ENCODE assay signal across 22 cellular contexts in genomic region chr11:69135420-69136363, GRCh38. TPM values are rescaled to one million over a fixed set of nuclear protein-coding genes. Genes with fewer than 3 reads are reported as not detected.
DNase-seq lines count a peak whose midpoint lies in the region; ATAC-seq and TF ChIP-seq lines count a peak whose summit lies in the region.
"Had no signal": no experiment of that assay in that cellular context is flagged by ENCODE, and none has a peak within 500 bp of the region (broad histone marks: within the 10 kb centered on the region; RNA-seq: fewer than 3 reads in every experiment).

No MANE protein-coding gene starts in this region.

- H3K79me1 ChIP-seq in trophoblast cell (ENCODE audit: low read length) = peaks cover 4% of the 10 kb centered on the region

- H3K4me3 ChIP-seq in stomach (no peak overlapping the region), trophoblast cell (ENCODE audit: low read depth, low read length) (no peak overlapping the region)
- no peak overlapping the region for H3K4me3 ChIP-seq in CD4-positive, alpha-beta memory T cell (ENCODE audit: low read length in 2 of 2)
- H3K4me3 ChIP-seq: heart left ventricle, MG63, smooth muscle cell, suprapubic skin had no signal

- peaks cover 2% of the 10 kb centered on the region for H3K4me1 Mint-ChIP-seq in activated naive CD8-positive, alpha-beta T cell treated with anti-CD3 and anti-CD28 coated beads, Interleukin-2, amount 10 ng/mL, durations not matched to agents 7 days and 5 days
- H3K4me1 Mint-ChIP-seq in activated naive CD8-positive, alpha-beta T cell treated with anti-CD3 and anti-CD28 coated beads for 36 hours = peaks cover 9% of the 10 kb centered on the region
- peaks cover 0 to 7% (median 4%) of the 10 kb centered on the region in 4 donors for H3K4me1 Mint-ChIP-seq in CD4-positive, alpha-beta memory T cell

- H2BK120ac ChIP-seq in trophoblast cell (ENCODE audit: insufficient read depth, low read length, poor library complexity) = no peak overlapping the region

- no peak for ATAC-seq in activated naive CD8-positive, alpha-beta T cell treated with anti-CD3 and anti-CD28 coated beads, Interleukin-2, amount 10 ng/mL, durations not matched to agents 7 days and 5 days (ENCODE audit: low read depth)
- peak; percentile 18 for ATAC-seq in left lobe of liver
- ATAC-seq: CD8-positive, alpha-beta T cell; heart left ventricle had no signal

- no peak overlapping the region for H3K4me2 ChIP-seq in trophoblast cell (ENCODE audit: low read length)
- H3K4me2 ChIP-seq: smooth muscle cell had no signal

- H3K9me3 ChIP-seq in stomach = peaks cover 0 to 4% (median 0%) of the 10 kb centered on the region in 4 donors
- H3K9me3 ChIP-seq in trophoblast cell (ENCODE audit: insufficient read depth, low read depth, low read length) = peaks cover 2% of the 10 kb centered on the region
- H3K9me3 ChIP-seq in CD4-positive, alpha-beta memory T cell (ENCODE audit: control insufficient read depth in 1 of 2, low read length in 2 of 2) = no peaks in the 10 kb centered on the region
- H3K9me3 ChIP-seq: suprapubic skin had no signal

- H4K12ac ChIP-seq in trophoblast cell (ENCODE audit: low read depth, low read length) = no peak overlapping the region

- POLR2A ChIA-PET in activated naive CD8-positive, alpha-beta T cell treated with anti-CD3 and anti-CD28 coated beads, Interleukin-2, amount 10 ng/mL, durations not matched to agents 7 days and 5 days (lab: Charles Lee) = no interaction called here
- POLR2A ChIA-PET in CD4-positive, alpha-beta memory T cell (lab: Charles Lee; ENCODE audit: partially characterized antibody) = no interaction called here

- no peak overlapping the region for H4K91ac ChIP-seq in trophoblast cell (ENCODE audit: low read depth, low read length)

- no peak overlapping the region for H2AK5ac ChIP-seq in trophoblast cell (ENCODE audit: low read length)

- H3K4me1 ChIP-seq in stomach = peaks cover 0 to 28% (median 16%) of the 10 kb centered on the region in 4 donors
- peaks cover 8 to 15% of the 10 kb centered on the region in 2 experiments for H3K4me1 ChIP-seq in trophoblast cell (ENCODE audit: control insufficient read depth in 1 of 2, insufficient read depth in 2 of 2, low read length in 2 of 2)
- H3K4me1 ChIP-seq in CD4-positive, alpha-beta memory T cell (ENCODE audit: insufficient read depth, low read length) = peaks cover 9% of the 10 kb centered on the region

- CTCF ChIA-PET in CD4-positive, alpha-beta memory T cell (lab: Charles Lee; ENCODE audit: partially characterized antibody) = no interaction called here

- no peaks in the 10 kb centered on the region for H3K27me3 Mint-ChIP-seq in activated naive CD8-positive, alpha-beta T cell treated with anti-CD3 and anti-CD28 coated beads, Interleukin-2, amount 10 ng/mL, durations not matched to agents 7 days and 5 days
- H3K27me3 Mint-ChIP-seq in activated naive CD8-positive, alpha-beta T cell treated with anti-CD3 and anti-CD28 coated beads for 36 hours = no peaks in the 10 kb centered on the region
- H3K27me3 Mint-ChIP-seq in CD4-positive, alpha-beta memory T cell = peaks cover 0 to 2% of the 10 kb centered on the region in 2 donors
- H3K27me3 Mint-ChIP-seq: dendritic cell treated with granulocyte-macrophage colony-stimulating factor and Interleukin-4, amounts not matched to agents 40 ng/mL and 50 ng/mL, for 4 days had no signal

- peak; percentile 16 for DNase-seq in activated naive CD8-positive, alpha-beta T cell treated with anti-CD3 and anti-CD28 coated beads, Interleukin-2, amount 10 ng/mL, durations not matched to agents 7 days and 5 days
- no peak for DNase-seq in activated naive CD8-positive, alpha-beta T cell treated with anti-CD3 and anti-CD28 coated beads for 36 hours
- DNase-seq in RPMI7951 (ENCODE audit: low read depth) (peak; percentile 20), left lobe of liver (ENCODE audit: low spot score) (no peak), stomach (no peak), trophoblast cell (no peak), AG08396 (ENCODE audit: low spot score) (no peak)
- DNase-seq in CD4-positive, alpha-beta memory T cell = no peak
- DNase-seq: activated CD8-positive, alpha-beta memory T cell treated with anti-CD3 and anti-CD28 coated beads for 24 hours; CD8-positive, alpha-beta T cell; DMS79; GOT3; heart left ventricle; IMR-90; MG63; NCI-H1694 treated with DMSO at 0.1 percent for 48 hours; NCI-H69 had no signal

- H3K36me3 ChIP-seq in stomach = peaks cover 0 to 11% (median 0%) of the 10 kb centered on the region in 4 donors
- H3K36me3 ChIP-seq in trophoblast cell (ENCODE audit: control insufficient read depth in 1 of 2, insufficient read depth in 2 of 2, low read length in 2 of 2) = no peaks in the 10 kb centered on the region
- no peaks in the 10 kb centered on the region for H3K36me3 ChIP-seq in CD4-positive, alpha-beta memory T cell (ENCODE audit: insufficient read depth, low read length)
- H3K36me3 ChIP-seq: heart left ventricle, MG63, suprapubic skin had no signal

- H3K79me2 ChIP-seq in trophoblast cell (ENCODE audit: control insufficient read depth, insufficient read depth, low read length, poor library complexity) = no peaks in the 10 kb centered on the region

- no peak overlapping the region for H3K4ac ChIP-seq in trophoblast cell (ENCODE audit: low read depth, low read length)

- H3K36me3 Mint-ChIP-seq in activated naive CD8-positive, alpha-beta T cell treated with anti-CD3 and anti-CD28 coated beads, Interleukin-2, amount 10 ng/mL, durations not matched to agents 7 days and 5 days = peaks cover 2% of the 10 kb centered on the region
- peaks cover 11% of the 10 kb centered on the region for H3K36me3 Mint-ChIP-seq in activated naive CD8-positive, alpha-beta T cell treated with anti-CD3 and anti-CD28 coated beads for 36 hours
- no peaks in the 10 kb centered on the region for H3K36me3 Mint-ChIP-seq in CD4-positive, alpha-beta memory T cell
- H3K36me3 Mint-ChIP-seq: CD8-positive, alpha-beta T cell had no signal

- H3K27me3 ChIP-seq in stomach = no peaks in the 10 kb centered on the region
- no peaks in the 10 kb centered on the region for H3K27me3 ChIP-seq in trophoblast cell (ENCODE audit: insufficient read depth, low read length)
- H3K27me3 ChIP-seq in CD4-positive, alpha-beta memory T cell (ENCODE audit: insufficient read depth, low read length) = no peaks in the 10 kb centered on the region
- H3K27me3 ChIP-seq: heart left ventricle, MG63, suprapubic skin had no signal

- 83 to 87% (median 86%) methylated on average over 12 to 14 of the region's 14 CpGs for WGBS in stomach, 5 donors
- no CpG with 5 or more reads among the region's 14 CpGs for WGBS in trophoblast cell (ENCODE audit: extremely low coverage, insufficient coverage, insufficient read length)

- no peak overlapping the region for H3K4me3 Mint-ChIP-seq in activated naive CD8-positive, alpha-beta T cell treated with anti-CD3 and anti-CD28 coated beads, Interleukin-2, amount 10 ng/mL, durations not matched to agents 7 days and 5 days
- H3K4me3 Mint-ChIP-seq in activated naive CD8-positive, alpha-beta T cell treated with anti-CD3 and anti-CD28 coated beads for 36 hours = no peak overlapping the region
- no peak overlapping the region for H3K4me3 Mint-ChIP-seq in CD4-positive, alpha-beta memory T cell
- H3K4me3 Mint-ChIP-seq: CD8-positive, alpha-beta T cell; dendritic cell treated with granulocyte-macrophage colony-stimulating factor and Interleukin-4, amounts not matched to agents 40 ng/mL and 50 ng/mL, for 4 days; T-helper 1 cell treated with Interleukin-12 subunit alpha and Interleukin-12 subunit beta and Interleukin-4 antibody, amounts not matched to agents 30 μg/mL and 1 μg/mL, for 36 hours had no signal

- TF ChIP-seq EP300 in stomach (IDR thresholded peaks at IDR 0.05) = no peak

- peaks cover 5% of the 10 kb centered on the region for H3K9me3 Mint-ChIP-seq in activated naive CD8-positive, alpha-beta T cell treated with anti-CD3 and anti-CD28 coated beads, Interleukin-2, amount 10 ng/mL, durations not matched to agents 7 days and 5 days
- H3K9me3 Mint-ChIP-seq in activated naive CD8-positive, alpha-beta T cell treated with anti-CD3 and anti-CD28 coated beads for 36 hours = peaks cover 8% of the 10 kb centered on the region
- H3K9me3 Mint-ChIP-seq in CD4-positive, alpha-beta memory T cell = peaks cover 0 to 9% (median 0%) of the 10 kb centered on the region in 8 donors

- H3K14ac ChIP-seq in trophoblast cell (ENCODE audit: low read length) = no peak overlapping the region

- H2AFZ ChIP-seq in trophoblast cell (ENCODE audit: insufficient read depth, low read length, poor library complexity) = no peak overlapping the region

- intact Hi-C loops in stomach (cut with DNase I; ENCODE audit: low total_unique reads) = no loop called here
- intact Hi-C loops in CD4-positive, alpha-beta memory T cell (cut with micrococcal nuclease) = no loop called here

- no peak overlapping the region for H2BK12ac ChIP-seq in trophoblast cell (ENCODE audit: low read length)

- TF ChIP-seq POLR2A in stomach (IDR thresholded peaks at IDR 0.05) = no peak

- no peak overlapping the region for H3K18ac ChIP-seq in trophoblast cell (ENCODE audit: low read length)

- peak overlapping the region in 3 of 5 donors; percentile 37 to 78 (median 53) for H3K27ac ChIP-seq in stomach
- no peak overlapping the region for H3K27ac ChIP-seq in trophoblast cell (ENCODE audit: low read depth, low read length)
- no peak overlapping the region for H3K27ac ChIP-seq in CD4-positive, alpha-beta memory T cell (ENCODE audit: low read depth, low read length)
- H3K27ac ChIP-seq: heart left ventricle, suprapubic skin had no signal

- no peak overlapping the region for H3K23ac ChIP-seq in trophoblast cell (ENCODE audit: low read length)

- H4K8ac ChIP-seq in trophoblast cell (ENCODE audit: low read depth, low read length) = no peak overlapping the region

- H3K9ac ChIP-seq in trophoblast cell (ENCODE audit: low read length) = no peak overlapping the region

- TF ChIP-seq CTCF in stomach (IDR thresholded peaks at IDR 0.05) = no peak

- no peak overlapping the region for H2BK5ac ChIP-seq in trophoblast cell (ENCODE audit: low read depth, low read length, poor library complexity)

- H3K27ac Mint-ChIP-seq in activated naive CD8-positive, alpha-beta T cell treated with anti-CD3 and anti-CD28 coated beads, Interleukin-2, amount 10 ng/mL, durations not matched to agents 7 days and 5 days = no peak overlapping the region
- no peak overlapping the region for H3K27ac Mint-ChIP-seq in activated naive CD8-positive, alpha-beta T cell treated with anti-CD3 and anti-CD28 coated beads for 36 hours
- peak overlapping the region in 3 of 7 donors; percentile 7 to 59 (median 18) for H3K27ac Mint-ChIP-seq in CD4-positive, alpha-beta memory T cell
- H3K27ac Mint-ChIP-seq: activated T-helper 2 cell treated with anti-CD3 and anti-CD28 coated beads, Interferon-gamma antibody, Interleukin-2, Interleukin-4, amounts not matched to agents 10 μg/mL and 5 μg/mL and 100 μg/mL, durations not matched to agents 14 hours and 24 hours and 36 hours; CD8-positive, alpha-beta T cell; dendritic cell treated with granulocyte-macrophage colony-stimulating factor and Interleukin-4, amounts not matched to agents 40 ng/mL and 50 ng/mL, for 4 days; T-helper 1 cell treated with Interleukin-12 subunit alpha and Interleukin-12 subunit beta and Interleukin-4 antibody, amounts not matched to agents 30 μg/mL and 1 μg/mL, for 36 hours had no signal

RNA-seq across cellular contexts. Expression of gene SMIM38, which starts 20.0 kb away (rescaled TPM):
- under 1 TPM; 0.25 to 0.31 TPM for total RNA-seq in activated naive CD8-positive, alpha-beta T cell treated with anti-CD3 and anti-CD28 coated beads, Interleukin-2, amount 10 ng/mL, durations not matched to agents 7 days and 5 days
- total RNA-seq in activated naive CD8-positive, alpha-beta T cell treated with anti-CD3 and anti-CD28 coated beads for 36 hours = under 1 TPM; 0.19 to 0.20 TPM
- not detected in 2 replicates for total RNA-seq in RPMI7951 (2014; rRNA removed; shearing (Covaris generic))
- not detected for total RNA-seq in left lobe of liver
- 10 to 100 TPM in 2 of 5 donors, 1 to 10 TPM in 2, not detected in 1; 1.2 to 31.2 (median 14.7) TPM for total RNA-seq in stomach
- 10 to 100 TPM in 1 of 3 donors, 1 to 10 TPM in 2; 1.9 to 22.7 (median 8.1) TPM for polyA plus RNA-seq in stomach
- 0.12 and 0.14 TPM in 2 replicates for polyA plus RNA-seq in trophoblast cell (2013)
- total RNA-seq in CD4-positive, alpha-beta memory T cell = under 1 TPM; 0.50 to 0.70 TPM
- not detected for polyA plus RNA-seq in CD4-positive, alpha-beta memory T cell
- total RNA-seq: CD8-positive, alpha-beta T cell had no signal
- polyA plus RNA-seq: smooth muscle cell had no signal

Comparison
In these comparisons a context has a peak if more than half of its experiments do, and no peak if none do; other contexts are left out.
1. DNase-seq: peak in activated naive CD8-positive, alpha-beta T cell treated with anti-CD3 and anti-CD28 coated beads, Interleukin-2, amount 10 ng/mL, durations not matched to agents 7 days and 5 days (single experiment) and RPMI7951 (single experiment); none in activated naive CD8-positive, alpha-beta T cell treated with anti-CD3 and anti-CD28 coated beads for 36 hours (single experiment), left lobe of liver (single experiment), stomach (single experiment), trophoblast cell (0 of 2), CD4-positive, alpha-beta memory T cell (0 of 5) and AG08396 (single experiment).
2. H3K27ac ChIP-seq: peak in stomach (3 of 5); none in trophoblast cell (single experiment) and CD4-positive, alpha-beta memory T cell (single experiment).